ENCODE assay signal across 1 cellular context in the genomic region with DNA sequence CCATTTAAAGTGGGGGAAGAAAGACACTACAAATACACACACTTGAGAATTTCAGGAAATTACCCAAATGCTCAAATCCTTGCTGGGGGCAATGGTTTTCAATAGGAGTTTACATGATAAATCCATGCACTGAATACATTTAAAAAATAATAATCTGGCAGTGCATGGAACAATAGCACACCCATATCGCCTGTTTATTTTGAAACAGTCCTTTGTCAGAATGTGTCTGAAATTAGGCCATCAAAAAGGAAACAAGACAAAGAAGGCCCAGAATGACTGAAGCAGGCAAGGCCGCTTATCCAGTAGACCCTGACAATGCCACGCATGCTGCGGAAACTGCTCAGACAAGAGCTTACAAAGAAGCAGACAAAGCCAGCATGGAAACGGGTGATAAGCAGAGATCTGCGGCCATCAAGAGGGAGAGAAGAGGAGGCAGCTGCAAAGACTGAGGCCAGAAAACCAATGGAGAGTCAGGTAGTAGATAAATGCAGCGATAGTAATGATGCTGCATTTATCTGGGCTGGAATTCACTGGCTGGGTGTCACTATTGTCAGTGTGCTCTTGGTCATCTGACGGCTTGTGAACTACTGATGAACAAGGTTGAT.
TF ChIP-seq lines count a peak whose summit lies in the region.

No MANE protein-coding gene starts in this region.

TF ChIP-seq in K562, 482 proteins besides CTCF, POLR2A, EP300 and RAD21 (continued from another document and continues in another):
- TF ChIP-seq, protein P1, sequence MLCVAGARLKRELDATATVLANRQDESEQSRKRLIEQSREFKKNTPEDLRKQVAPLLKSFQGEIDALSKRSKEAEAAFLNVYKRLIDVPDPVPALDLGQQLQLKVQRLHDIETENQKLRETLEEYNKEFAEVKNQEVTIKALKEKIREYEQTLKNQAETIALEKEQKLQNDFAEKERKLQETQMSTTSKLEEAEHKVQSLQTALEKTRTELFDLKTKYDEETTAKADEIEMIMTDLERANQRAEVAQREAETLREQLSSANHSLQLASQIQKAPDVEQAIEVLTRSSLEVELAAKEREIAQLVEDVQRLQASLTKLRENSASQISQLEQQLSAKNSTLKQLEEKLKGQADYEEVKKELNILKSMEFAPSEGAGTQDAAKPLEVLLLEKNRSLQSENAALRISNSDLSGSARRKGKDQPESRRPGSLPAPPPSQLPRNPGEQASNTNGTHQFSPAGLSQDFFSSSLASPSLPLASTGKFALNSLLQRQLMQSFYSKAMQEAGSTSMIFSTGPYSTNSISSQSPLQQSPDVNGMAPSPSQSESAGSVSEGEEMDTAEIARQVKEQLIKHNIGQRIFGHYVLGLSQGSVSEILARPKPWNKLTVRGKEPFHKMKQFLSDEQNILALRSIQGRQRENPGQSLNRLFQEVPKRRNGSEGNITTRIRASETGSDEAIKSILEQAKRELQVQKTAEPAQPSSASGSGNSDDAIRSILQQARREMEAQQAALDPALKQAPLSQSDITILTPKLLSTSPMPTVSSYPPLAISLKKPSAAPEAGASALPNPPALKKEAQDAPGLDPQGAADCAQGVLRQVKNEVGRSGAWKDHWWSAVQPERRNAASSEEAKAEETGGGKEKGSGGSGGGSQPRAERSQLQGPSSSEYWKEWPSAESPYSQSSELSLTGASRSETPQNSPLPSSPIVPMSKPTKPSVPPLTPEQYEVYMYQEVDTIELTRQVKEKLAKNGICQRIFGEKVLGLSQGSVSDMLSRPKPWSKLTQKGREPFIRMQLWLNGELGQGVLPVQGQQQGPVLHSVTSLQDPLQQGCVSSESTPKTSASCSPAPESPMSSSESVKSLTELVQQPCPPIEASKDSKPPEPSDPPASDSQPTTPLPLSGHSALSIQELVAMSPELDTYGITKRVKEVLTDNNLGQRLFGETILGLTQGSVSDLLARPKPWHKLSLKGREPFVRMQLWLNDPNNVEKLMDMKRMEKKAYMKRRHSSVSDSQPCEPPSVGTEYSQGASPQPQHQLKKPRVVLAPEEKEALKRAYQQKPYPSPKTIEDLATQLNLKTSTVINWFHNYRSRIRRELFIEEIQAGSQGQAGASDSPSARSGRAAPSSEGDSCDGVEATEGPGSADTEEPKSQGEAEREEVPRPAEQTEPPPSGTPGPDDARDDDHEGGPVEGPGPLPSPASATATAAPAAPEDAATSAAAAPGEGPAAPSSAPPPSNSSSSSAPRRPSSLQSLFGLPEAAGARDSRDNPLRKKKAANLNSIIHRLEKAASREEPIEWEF (CRISPR knock-in tag; IDR thresholded peaks at IDR 0.05), result no peak
- TF ChIP-seq TAL1 (IDR thresholded peaks at IDR 0.05), result peak; percentile 73; the same call in 1 of the 2 replicates
- TF ChIP-seq, protein P2, sequence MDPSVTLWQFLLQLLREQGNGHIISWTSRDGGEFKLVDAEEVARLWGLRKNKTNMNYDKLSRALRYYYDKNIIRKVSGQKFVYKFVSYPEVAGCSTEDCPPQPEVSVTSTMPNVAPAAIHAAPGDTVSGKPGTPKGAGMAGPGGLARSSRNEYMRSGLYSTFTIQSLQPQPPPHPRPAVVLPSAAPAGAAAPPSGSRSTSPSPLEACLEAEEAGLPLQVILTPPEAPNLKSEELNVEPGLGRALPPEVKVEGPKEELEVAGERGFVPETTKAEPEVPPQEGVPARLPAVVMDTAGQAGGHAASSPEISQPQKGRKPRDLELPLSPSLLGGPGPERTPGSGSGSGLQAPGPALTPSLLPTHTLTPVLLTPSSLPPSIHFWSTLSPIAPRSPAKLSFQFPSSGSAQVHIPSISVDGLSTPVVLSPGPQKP (CRISPR knock-in tag; IDR thresholded peaks at IDR 0.05), result no peak
- TF ChIP-seq ILK (tag; IDR thresholded peaks at IDR 0.05; ENCODE audit: borderline replicate concordance, low read depth), result no peak
- TF ChIP-seq, protein P3, sequence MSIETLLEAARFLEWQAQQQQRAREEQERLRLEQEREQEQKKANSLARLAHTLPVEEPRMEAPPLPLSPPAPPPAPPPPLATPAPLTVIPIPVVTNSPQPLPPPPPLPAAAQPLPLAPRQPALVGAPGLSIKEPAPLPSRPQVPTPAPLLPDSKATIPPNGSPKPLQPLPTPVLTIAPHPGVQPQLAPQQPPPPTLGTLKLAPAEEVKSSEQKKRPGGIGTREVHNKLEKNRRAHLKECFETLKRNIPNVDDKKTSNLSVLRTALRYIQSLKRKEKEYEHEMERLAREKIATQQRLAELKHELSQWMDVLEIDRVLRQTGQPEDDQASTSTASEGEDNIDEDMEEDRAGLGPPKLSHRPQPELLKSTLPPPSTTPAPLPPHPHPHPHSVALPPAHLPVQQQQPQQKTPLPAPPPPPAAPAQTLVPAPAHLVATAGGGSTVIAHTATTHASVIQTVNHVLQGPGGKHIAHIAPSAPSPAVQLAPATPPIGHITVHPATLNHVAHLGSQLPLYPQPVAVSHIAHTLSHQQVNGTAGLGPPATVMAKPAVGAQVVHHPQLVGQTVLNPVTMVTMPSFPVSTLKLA (conservative IDR thresholded peaks at IDR 0.05), result peak in 1 of 2 experiments; percentile 49; a peak in 1 of 4 replicates
- no peak for TF ChIP-seq FUS (optimal IDR thresholded peaks at IDR 0.05; ENCODE audit: low read depth, low read length)
- TF ChIP-seq, protein P4, sequence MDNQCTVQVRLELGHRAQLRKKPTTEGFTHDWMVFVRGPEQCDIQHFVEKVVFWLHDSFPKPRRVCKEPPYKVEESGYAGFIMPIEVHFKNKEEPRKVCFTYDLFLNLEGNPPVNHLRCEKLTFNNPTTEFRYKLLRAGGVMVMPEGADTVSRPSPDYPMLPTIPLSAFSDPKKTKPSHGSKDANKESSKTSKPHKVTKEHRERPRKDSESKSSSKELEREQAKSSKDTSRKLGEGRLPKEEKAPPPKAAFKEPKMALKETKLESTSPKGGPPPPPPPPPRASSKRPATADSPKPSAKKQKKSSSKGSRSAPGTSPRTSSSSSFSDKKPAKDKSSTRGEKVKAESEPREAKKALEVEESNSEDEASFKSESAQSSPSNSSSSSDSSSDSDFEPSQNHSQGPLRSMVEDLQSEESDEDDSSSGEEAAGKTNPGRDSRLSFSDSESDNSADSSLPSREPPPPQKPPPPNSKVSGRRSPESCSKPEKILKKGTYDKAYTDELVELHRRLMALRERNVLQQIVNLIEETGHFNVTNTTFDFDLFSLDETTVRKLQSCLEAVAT (IDR thresholded peaks at IDR 0.05), result no peak
- no peak for TF ChIP-seq MAFF (IDR thresholded peaks at IDR 0.05; ENCODE audit: low read length)
- 0 out of 2 replicates have a peak, but pooled peaks have one; percentile 7 for TF ChIP-seq ZNF316 (IDR thresholded peaks at IDR 0.05)
- TF ChIP-seq HOXB6 (CRISPR knock-in tag; IDR thresholded peaks at IDR 0.05; ENCODE audit: borderline replicate concordance), result no peak
- no peak for TF ChIP-seq KDM4B (IDR thresholded peaks at IDR 0.05; ENCODE audit: borderline replicate concordance in 2 of 2, low read depth in 1 of 2)
- TF ChIP-seq, protein P5, sequence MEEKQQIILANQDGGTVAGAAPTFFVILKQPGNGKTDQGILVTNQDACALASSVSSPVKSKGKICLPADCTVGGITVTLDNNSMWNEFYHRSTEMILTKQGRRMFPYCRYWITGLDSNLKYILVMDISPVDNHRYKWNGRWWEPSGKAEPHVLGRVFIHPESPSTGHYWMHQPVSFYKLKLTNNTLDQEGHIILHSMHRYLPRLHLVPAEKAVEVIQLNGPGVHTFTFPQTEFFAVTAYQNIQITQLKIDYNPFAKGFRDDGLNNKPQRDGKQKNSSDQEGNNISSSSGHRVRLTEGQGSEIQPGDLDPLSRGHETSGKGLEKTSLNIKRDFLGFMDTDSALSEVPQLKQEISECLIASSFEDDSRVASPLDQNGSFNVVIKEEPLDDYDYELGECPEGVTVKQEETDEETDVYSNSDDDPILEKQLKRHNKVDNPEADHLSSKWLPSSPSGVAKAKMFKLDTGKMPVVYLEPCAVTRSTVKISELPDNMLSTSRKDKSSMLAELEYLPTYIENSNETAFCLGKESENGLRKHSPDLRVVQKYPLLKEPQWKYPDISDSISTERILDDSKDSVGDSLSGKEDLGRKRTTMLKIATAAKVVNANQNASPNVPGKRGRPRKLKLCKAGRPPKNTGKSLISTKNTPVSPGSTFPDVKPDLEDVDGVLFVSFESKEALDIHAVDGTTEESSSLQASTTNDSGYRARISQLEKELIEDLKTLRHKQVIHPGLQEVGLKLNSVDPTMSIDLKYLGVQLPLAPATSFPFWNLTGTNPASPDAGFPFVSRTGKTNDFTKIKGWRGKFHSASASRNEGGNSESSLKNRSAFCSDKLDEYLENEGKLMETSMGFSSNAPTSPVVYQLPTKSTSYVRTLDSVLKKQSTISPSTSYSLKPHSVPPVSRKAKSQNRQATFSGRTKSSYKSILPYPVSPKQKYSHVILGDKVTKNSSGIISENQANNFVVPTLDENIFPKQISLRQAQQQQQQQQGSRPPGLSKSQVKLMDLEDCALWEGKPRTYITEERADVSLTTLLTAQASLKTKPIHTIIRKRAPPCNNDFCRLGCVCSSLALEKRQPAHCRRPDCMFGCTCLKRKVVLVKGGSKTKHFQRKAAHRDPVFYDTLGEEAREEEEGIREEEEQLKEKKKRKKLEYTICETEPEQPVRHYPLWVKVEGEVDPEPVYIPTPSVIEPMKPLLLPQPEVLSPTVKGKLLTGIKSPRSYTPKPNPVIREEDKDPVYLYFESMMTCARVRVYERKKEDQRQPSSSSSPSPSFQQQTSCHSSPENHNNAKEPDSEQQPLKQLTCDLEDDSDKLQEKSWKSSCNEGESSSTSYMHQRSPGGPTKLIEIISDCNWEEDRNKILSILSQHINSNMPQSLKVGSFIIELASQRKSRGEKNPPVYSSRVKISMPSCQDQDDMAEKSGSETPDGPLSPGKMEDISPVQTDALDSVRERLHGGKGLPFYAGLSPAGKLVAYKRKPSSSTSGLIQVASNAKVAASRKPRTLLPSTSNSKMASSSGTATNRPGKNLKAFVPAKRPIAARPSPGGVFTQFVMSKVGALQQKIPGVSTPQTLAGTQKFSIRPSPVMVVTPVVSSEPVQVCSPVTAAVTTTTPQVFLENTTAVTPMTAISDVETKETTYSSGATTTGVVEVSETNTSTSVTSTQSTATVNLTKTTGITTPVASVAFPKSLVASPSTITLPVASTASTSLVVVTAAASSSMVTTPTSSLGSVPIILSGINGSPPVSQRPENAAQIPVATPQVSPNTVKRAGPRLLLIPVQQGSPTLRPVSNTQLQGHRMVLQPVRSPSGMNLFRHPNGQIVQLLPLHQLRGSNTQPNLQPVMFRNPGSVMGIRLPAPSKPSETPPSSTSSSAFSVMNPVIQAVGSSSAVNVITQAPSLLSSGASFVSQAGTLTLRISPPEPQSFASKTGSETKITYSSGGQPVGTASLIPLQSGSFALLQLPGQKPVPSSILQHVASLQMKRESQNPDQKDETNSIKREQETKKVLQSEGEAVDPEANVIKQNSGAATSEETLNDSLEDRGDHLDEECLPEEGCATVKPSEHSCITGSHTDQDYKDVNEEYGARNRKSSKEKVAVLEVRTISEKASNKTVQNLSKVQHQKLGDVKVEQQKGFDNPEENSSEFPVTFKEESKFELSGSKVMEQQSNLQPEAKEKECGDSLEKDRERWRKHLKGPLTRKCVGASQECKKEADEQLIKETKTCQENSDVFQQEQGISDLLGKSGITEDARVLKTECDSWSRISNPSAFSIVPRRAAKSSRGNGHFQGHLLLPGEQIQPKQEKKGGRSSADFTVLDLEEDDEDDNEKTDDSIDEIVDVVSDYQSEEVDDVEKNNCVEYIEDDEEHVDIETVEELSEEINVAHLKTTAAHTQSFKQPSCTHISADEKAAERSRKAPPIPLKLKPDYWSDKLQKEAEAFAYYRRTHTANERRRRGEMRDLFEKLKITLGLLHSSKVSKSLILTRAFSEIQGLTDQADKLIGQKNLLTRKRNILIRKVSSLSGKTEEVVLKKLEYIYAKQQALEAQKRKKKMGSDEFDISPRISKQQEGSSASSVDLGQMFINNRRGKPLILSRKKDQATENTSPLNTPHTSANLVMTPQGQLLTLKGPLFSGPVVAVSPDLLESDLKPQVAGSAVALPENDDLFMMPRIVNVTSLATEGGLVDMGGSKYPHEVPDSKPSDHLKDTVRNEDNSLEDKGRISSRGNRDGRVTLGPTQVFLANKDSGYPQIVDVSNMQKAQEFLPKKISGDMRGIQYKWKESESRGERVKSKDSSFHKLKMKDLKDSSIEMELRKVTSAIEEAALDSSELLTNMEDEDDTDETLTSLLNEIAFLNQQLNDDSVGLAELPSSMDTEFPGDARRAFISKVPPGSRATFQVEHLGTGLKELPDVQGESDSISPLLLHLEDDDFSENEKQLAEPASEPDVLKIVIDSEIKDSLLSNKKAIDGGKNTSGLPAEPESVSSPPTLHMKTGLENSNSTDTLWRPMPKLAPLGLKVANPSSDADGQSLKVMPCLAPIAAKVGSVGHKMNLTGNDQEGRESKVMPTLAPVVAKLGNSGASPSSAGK (IDR thresholded peaks at IDR 0.05), result peak; percentile 25; the same call in 1 of the 2 replicates
- TF ChIP-seq SMARCA4 (IDR thresholded peaks at IDR 0.05), result 0 out of 2 replicates have a peak, but pooled peaks have one; percentile 23
- 0 out of 4 replicates have a peak, but pooled peaks of 1 of the 2 experiments have one; percentile 24 for TF ChIP-seq ARNT (IDR thresholded peaks at IDR 0.05)
- TF ChIP-seq ARID1B (IDR thresholded peaks at IDR 0.05), result peak; percentile 75
- TF ChIP-seq HDAC1 (IDR thresholded peaks at IDR 0.05), result 0 out of 4 replicates have a peak, but pooled peaks of 1 of the 2 experiments have one; percentile 12
- no peak for TF ChIP-seq TAF15 (IDR thresholded peaks at IDR 0.05; ENCODE audit: low read depth, low read length)
- TF ChIP-seq SMAD4 (CRISPR knock-in tag; conservative IDR thresholded peaks at IDR 0.05), result peak; percentile 98
- 0 out of 2 replicates have a peak, but pooled peaks have one; percentile 44 for TF ChIP-seq MECOM (CRISPR knock-in tag; IDR thresholded peaks at IDR 0.05)
- no peak for TF ChIP-seq SRSF3 (IDR thresholded peaks at IDR 0.05; ENCODE audit: insufficient read depth, low read length)
- peak; percentile 50 to 54; a peak in 3 of 4 replicates for TF ChIP-seq TRIM24 (IDR thresholded peaks at IDR 0.05)
- TF ChIP-seq CC2D1A (IDR thresholded peaks at IDR 0.05), result 0 out of 2 replicates have a peak, but pooled peaks have one; percentile 5
- TF ChIP-seq, protein P6, sequence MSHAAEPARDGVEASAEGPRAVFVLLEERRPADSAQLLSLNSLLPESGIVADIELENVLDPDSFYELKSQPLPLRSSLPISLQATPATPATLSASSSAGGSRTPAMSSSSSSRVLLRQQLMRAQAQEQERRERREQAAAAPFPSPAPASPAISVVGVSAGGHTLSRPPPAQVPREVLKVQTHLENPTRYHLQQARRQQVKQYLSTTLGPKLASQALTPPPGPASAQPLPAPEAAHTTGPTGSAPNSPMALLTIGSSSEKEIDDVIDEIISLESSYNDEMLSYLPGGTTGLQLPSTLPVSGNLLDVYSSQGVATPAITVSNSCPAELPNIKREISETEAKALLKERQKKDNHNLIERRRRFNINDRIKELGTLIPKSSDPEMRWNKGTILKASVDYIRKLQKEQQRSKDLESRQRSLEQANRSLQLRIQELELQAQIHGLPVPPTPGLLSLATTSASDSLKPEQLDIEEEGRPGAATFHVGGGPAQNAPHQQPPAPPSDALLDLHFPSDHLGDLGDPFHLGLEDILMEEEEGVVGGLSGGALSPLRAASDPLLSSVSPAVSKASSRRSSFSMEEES (CRISPR knock-in tag; IDR thresholded peaks at IDR 0.05), result no peak
- TF ChIP-seq PHF20 (IDR thresholded peaks at IDR 0.05; ENCODE audit: partially characterized antibody), result no peak
- TF ChIP-seq KLF1 (tag; IDR thresholded peaks at IDR 0.05), result no peak
- no peak for TF ChIP-seq CCNT2 (IDR thresholded peaks at IDR 0.05; ENCODE audit: borderline replicate concordance, extremely low read depth, insufficient read length, low read depth, low read length)
- TF ChIP-seq NCOR1 (IDR thresholded peaks at IDR 0.05), result peak; percentile 89
- TF ChIP-seq RB1 (IDR thresholded peaks at IDR 0.05; ENCODE audit: low read depth), result no peak
- TF ChIP-seq, protein P7, sequence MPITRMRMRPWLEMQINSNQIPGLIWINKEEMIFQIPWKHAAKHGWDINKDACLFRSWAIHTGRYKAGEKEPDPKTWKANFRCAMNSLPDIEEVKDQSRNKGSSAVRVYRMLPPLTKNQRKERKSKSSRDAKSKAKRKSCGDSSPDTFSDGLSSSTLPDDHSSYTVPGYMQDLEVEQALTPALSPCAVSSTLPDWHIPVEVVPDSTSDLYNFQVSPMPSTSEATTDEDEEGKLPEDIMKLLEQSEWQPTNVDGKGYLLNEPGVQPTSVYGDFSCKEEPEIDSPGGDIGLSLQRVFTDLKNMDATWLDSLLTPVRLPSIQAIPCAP (CRISPR knock-in tag; IDR thresholded peaks at IDR 0.05; ENCODE audit: borderline replicate concordance), result no peak
